In the genomic region with DNA sequence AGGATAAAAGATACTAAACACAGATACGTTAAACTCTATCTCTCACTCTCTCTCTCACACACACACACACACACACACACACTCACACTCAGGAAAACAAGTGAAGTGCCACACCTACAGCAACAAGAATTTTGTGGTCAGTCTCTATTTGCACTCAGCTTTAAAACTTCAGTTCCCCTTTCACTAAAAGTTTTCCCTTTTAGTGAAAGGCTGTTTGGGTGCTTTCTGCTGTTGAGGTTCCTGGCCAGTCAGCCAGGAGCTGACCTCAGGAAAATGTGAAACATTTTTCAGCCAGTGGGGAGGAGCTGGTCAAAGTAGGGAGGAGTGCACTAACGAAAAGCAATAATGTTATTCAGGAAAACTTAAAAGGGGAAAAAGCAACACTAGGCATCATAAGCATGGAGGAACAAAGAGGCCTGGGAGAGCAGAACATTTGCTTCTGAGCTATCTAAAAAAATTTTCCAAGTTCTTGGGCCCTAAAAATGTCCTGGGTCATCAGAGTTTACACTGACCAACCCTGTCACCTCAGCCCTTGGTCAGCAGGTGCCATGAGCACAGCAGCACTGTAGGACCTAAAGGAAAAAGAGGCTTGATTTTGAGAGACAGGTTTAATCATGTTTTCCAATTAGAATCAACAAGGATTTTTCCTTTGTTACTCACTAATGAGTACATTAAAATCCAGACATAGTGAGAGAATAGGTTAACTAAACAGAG, we compare ENCODE assay signal across 11 cellular contexts. TPM values are rescaled to one million over a fixed set of nuclear protein-coding genes. Genes with fewer than 3 reads are reported as not detected.
DNase-seq lines count a peak whose midpoint lies in the region; ATAC-seq and TF ChIP-seq lines count a peak whose summit lies in the region.
"Had no signal": no experiment of that assay in that cellular context is flagged by ENCODE, and none has a peak within 500 bp of the region (broad histone marks: within the 10 kb centered on the region; RNA-seq: fewer than 3 reads in every experiment).

No MANE protein-coding gene starts in this region.

- no peaks in the 10 kb centered on the region for H3K9me3 Mint-ChIP-seq in Caco-2 (ENCODE audit: unreplicated experiment)
- H3K9me3 Mint-ChIP-seq: activated T-cell treated with anti-CD3 and anti-CD28 coated beads, Interleukin-2, amount 50 U/mL, for 72 hours; T-cell had no signal

- no peaks in the 10 kb centered on the region; the same call in 1 of the 2 replicates for H3K9me3 ChIP-seq in Caco-2

- BruUV-seq in Caco-2 (replicated peaks; lab: Mats Ljungman, UMichigan) = no TSS peak

- DNase-seq in epithelial cell of esophagus (ENCODE audit: low read depth) (peak; percentile 19), Caco-2 (no peak), anterior cingulate cortex (lab: John Stamatoyannopoulos, UW) (no peak), NCI-H2196 (lab: John Stamatoyannopoulos, UW; ENCODE audit: unreplicated experiment) (no peak)
- DNase-seq: activated T-cell treated with anti-CD3 and anti-CD28 coated beads, Interleukin-2, amount 50 U/mL, for 72 hours; occipital lobe; T-cell had no signal

- H3K79me2 ChIP-seq in ACC112 (ENCODE audit: control insufficient read depth, insufficient read depth, low read length, unreplicated experiment) = no peaks in the 10 kb centered on the region

- POLR2A ChIA-PET in Caco-2 (lab: Charles Lee) = no interaction called here

- no peak for TF ChIP-seq CTCF in epithelial cell of esophagus (IDR thresholded peaks at IDR 0.05; ENCODE audit: insufficient read depth, low read depth, low read length, missing control alignments)
- TF ChIP-seq CTCF in Caco-2 (IDR thresholded peaks at IDR 0.05; ENCODE audit: insufficient read depth in 1 of 2, low read depth in 1 of 2, low read length in 1 of 2, severe bottlenecking in 1 of 2, unreplicated experiment in 1 of 2) = no peak

- peak overlapping the region; percentile 58 for H3K27ac ChIP-seq in ACC112 (ENCODE audit: low read depth, low read length)

- no peaks in the 10 kb centered on the region for H3K27me3 ChIP-seq in ACC112 (ENCODE audit: insufficient read depth, low read length)
- H3K27me3 ChIP-seq in Caco-2 (replicated peaks; ENCODE audit: control insufficient read depth, insufficient read depth, low read length) = no peaks in the 10 kb centered on the region

- peaks cover 59% of the 10 kb centered on the region for H3K4me1 ChIP-seq in ACC112 (ENCODE audit: control insufficient read depth, insufficient read depth, low read length, unreplicated experiment)
- no peaks in the 10 kb centered on the region for H3K4me1 ChIP-seq in Caco-2

- H3K36me3 Mint-ChIP-seq in Caco-2 (ENCODE audit: insufficient read depth, unreplicated experiment) = no peaks in the 10 kb centered on the region
- H3K36me3 Mint-ChIP-seq: T-cell had no signal

- H3K27ac Mint-ChIP-seq in Caco-2 (ENCODE audit: unreplicated experiment) = no peak overlapping the region
- H3K27ac Mint-ChIP-seq: activated T-cell treated with anti-CD3 and anti-CD28 coated beads, Interleukin-2, amount 50 U/mL, for 72 hours had no signal

- ATAC-seq in GM19395 (IDR thresholded peaks at IDR 0.05; ENCODE audit: unreplicated experiment) = peak; percentile 83
- peak; percentile 59 for ATAC-seq in HG03108 (IDR thresholded peaks at IDR 0.05; ENCODE audit: unreplicated experiment)
- ATAC-seq in GM21619 (IDR thresholded peaks at IDR 0.05; ENCODE audit: unreplicated experiment) = no peak
- ATAC-seq: activated T-cell treated with anti-CD3 and anti-CD28 coated beads, Interleukin-2, amount 50 U/mL, for 72 hours; T-cell had no signal

- H3K4me3 Mint-ChIP-seq in Caco-2 (ENCODE audit: unreplicated experiment) = no peak overlapping the region
- H3K4me3 Mint-ChIP-seq: activated T-cell treated with anti-CD3 and anti-CD28 coated beads, Interleukin-2, amount 50 U/mL, for 72 hours; T-cell had no signal

- H3K36me3 ChIP-seq in ACC112 (ENCODE audit: insufficient read depth, low read length) = no peaks in the 10 kb centered on the region
- H3K36me3 ChIP-seq in Caco-2 (ENCODE audit: control insufficient read depth, insufficient read depth, low read length) = no peaks in the 10 kb centered on the region

- H2AFZ ChIP-seq in ACC112 (ENCODE audit: low read length, unreplicated experiment) = peak overlapping the region; percentile 3

- intact Hi-C loops in Caco-2 (cut with micrococcal nuclease; ENCODE audit: unreplicated experiment) = no loop called here

- H3K27me3 Mint-ChIP-seq in Caco-2 (ENCODE audit: insufficient read depth, unreplicated experiment) = no peaks in the 10 kb centered on the region

- H3K4me1 Mint-ChIP-seq in Caco-2 (ENCODE audit: low read depth, unreplicated experiment) = peaks cover 7% of the 10 kb centered on the region

- CTCF ChIA-PET in Caco-2 (lab: Charles Lee) = no interaction called here

- no peak overlapping the region for H3K4me3 ChIP-seq in ACC112 (ENCODE audit: low read depth, low read length)
- no peak overlapping the region for H3K4me3 ChIP-seq in epithelial cell of esophagus (ENCODE audit: low read length)
- no peak overlapping the region for H3K4me3 ChIP-seq in Caco-2 (ENCODE audit: low read depth, low read length)

RNA-seq across cellular contexts. Expression of a gene that starts 30.7 kb away (rescaled TPM):
- 1.0 and 1.5 TPM in 2 replicates for total RNA-seq in Caco-2 (2022)
